ENCODE assay signal across 1 cellular context in the genomic region with DNA sequence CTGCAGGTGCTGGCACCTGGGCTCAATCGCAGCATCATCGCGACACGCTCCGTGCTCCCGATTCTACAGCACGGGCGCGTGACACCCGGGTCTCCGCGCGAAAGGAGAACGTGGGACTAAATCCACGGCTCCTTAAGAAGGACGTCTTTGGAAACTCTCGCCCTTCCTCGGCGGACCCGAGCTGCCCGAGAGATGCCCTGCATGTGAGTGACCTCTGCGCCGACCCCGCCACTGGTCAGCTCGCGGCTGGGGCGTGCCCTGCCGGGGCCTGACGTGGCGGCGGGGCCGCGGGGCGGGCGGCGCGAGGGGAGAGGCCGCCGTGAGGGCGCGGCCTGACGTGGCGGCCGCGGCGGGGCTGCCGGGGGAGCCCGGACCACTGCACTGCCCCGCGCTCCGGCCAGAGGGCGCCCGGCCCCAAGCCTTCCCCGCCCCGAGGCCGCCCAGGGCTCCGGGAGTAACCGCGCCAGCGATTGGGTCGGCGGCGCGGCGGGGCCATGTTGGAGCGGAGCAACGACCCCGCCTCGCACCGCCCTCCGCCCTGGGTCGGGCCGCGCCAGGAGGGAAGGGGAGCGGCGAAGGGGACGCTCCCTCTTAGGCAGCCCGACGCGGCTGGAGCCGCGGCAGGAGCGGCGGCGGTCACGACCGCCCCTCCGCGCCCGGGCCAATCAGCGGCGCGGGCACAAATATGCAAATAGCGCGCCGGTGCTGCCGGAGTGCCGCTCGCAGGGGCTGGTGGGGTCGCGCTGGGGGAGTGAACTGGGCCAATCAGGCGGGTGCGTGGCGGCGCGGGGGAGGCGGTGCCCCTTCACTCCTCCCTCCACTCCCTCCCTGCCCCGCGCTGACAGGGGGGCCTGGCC.
TF ChIP-seq lines count a peak whose summit lies in the region.

No MANE protein-coding gene starts in this region.

TF ChIP-seq in HepG2, 621 proteins besides CTCF, POLR2A, EP300 and RAD21 (continued from another document and continues in another):
- TF ChIP-seq ZBTB25 (CRISPR knock-in tag; IDR thresholded peaks at IDR 0.05) (no peak), SNAPC5 (CRISPR knock-in tag; IDR thresholded peaks at IDR 0.05; ENCODE audit: borderline replicate concordance) (peak; percentile 85; the same call in 1 of the 2 replicates), ZNF776 (CRISPR knock-in tag; IDR thresholded peaks at IDR 0.05) (peak; percentile 14; the same call in 1 of the 2 replicates), THAP9 (CRISPR knock-in tag; IDR thresholded peaks at IDR 0.05; ENCODE audit: borderline replicate concordance) (peak; percentile 54), ZNF614 (CRISPR knock-in tag; IDR thresholded peaks at IDR 0.05; ENCODE audit: borderline replicate concordance) (peak; percentile 40; the same call in 1 of the 2 replicates), SIN3B (IDR thresholded peaks at IDR 0.05; ENCODE audit: low read length) (no peak), ZNF883 (CRISPR knock-in tag; IDR thresholded peaks at IDR 0.05; ENCODE audit: not compliant biosample characterization) (peak; percentile 74), ZNF709 (CRISPR knock-in tag; IDR thresholded peaks at IDR 0.05) (peak; percentile 77; the same call in 1 of the 2 replicates), ZNF318 (CRISPR knock-in tag; IDR thresholded peaks at IDR 0.05) (peak; percentile 86; the same call in 1 of the 2 replicates), ZNF451 (CRISPR knock-in tag; IDR thresholded peaks at IDR 0.05) (peak; percentile 88), GTF3A (CRISPR knock-in tag; conservative IDR thresholded peaks at IDR 0.05) (peak; percentile 8; the same call in 1 of the 2 replicates), ZSCAN20 (CRISPR knock-in tag; IDR thresholded peaks at IDR 0.05; ENCODE audit: borderline replicate concordance) (no peak; the same call in 1 of the 2 replicates), ZNF800 (CRISPR knock-in tag; IDR thresholded peaks at IDR 0.05) (peak; percentile 78; the same call in 1 of the 2 replicates), NFYB (CRISPR knock-in tag; IDR thresholded peaks at IDR 0.05) (peak; percentile 91), ZNF558 (CRISPR knock-in tag; IDR thresholded peaks at IDR 0.05; ENCODE audit: borderline replicate concordance) (peak; percentile 89; the same call in 1 of the 2 replicates), JDP2 (CRISPR knock-in tag; IDR thresholded peaks at IDR 0.05; ENCODE audit: borderline replicate concordance) (peak; percentile 60; the same call in 1 of the 2 replicates), ZNF891 (CRISPR knock-in tag; IDR thresholded peaks at IDR 0.05) (peak; percentile 70; the same call in 1 of the 2 replicates), RAD51 (IDR thresholded peaks at IDR 0.05; ENCODE audit: borderline replicate concordance) (no peak), PAWR (CRISPR knock-in tag; IDR thresholded peaks at IDR 0.05; ENCODE audit: borderline replicate concordance) (0 out of 2 replicates have a peak, but pooled peaks have one; percentile 43), MXD4 (CRISPR knock-in tag; IDR thresholded peaks at IDR 0.05) (no peak; the same call in 1 of the 2 replicates), IRF2 (CRISPR knock-in tag; IDR thresholded peaks at IDR 0.05) (no peak), NR2F1 (CRISPR knock-in tag; IDR thresholded peaks at IDR 0.05) (peak; percentile 86 to 93), HNRNPL (IDR thresholded peaks at IDR 0.05; ENCODE audit: low read depth, low read length) (peak; percentile 75; the same call in 1 of the 2 replicates), SCMH1 (CRISPR knock-in tag; IDR thresholded peaks at IDR 0.05; ENCODE audit: borderline replicate concordance) (no peak), HES4 (CRISPR knock-in tag; IDR thresholded peaks at IDR 0.05; ENCODE audit: borderline replicate concordance) (peak; percentile 96), ZNF263 (CRISPR knock-in tag; IDR thresholded peaks at IDR 0.05) (peak; percentile 79), ZFP37 (CRISPR knock-in tag; IDR thresholded peaks at IDR 0.05; ENCODE audit: borderline replicate concordance) (0 out of 2 replicates have a peak, but pooled peaks have one; percentile 15), NFIB (CRISPR knock-in tag; IDR thresholded peaks at IDR 0.05; ENCODE audit: borderline replicate concordance) (0 out of 2 replicates have a peak, but pooled peaks have one; percentile 64), ZNF232 (CRISPR knock-in tag; IDR thresholded peaks at IDR 0.05; ENCODE audit: borderline replicate concordance) (0 out of 2 replicates have a peak, but pooled peaks have one; percentile 52), PITX1 (CRISPR knock-in tag; IDR thresholded peaks at IDR 0.05) (peak; percentile 46; the same call in 1 of the 2 replicates), ZNF512 (CRISPR knock-in tag; IDR thresholded peaks at IDR 0.05) (no peak), MIXL1 (CRISPR knock-in tag; IDR thresholded peaks at IDR 0.05) (0 out of 2 replicates have a peak, but pooled peaks have one; percentile 6), ZNF7 (CRISPR knock-in tag; IDR thresholded peaks at IDR 0.05) (no peak), PPARG (CRISPR knock-in tag; conservative IDR thresholded peaks at IDR 0.05) (no peak)
- TF ChIP-seq, protein P1, sequence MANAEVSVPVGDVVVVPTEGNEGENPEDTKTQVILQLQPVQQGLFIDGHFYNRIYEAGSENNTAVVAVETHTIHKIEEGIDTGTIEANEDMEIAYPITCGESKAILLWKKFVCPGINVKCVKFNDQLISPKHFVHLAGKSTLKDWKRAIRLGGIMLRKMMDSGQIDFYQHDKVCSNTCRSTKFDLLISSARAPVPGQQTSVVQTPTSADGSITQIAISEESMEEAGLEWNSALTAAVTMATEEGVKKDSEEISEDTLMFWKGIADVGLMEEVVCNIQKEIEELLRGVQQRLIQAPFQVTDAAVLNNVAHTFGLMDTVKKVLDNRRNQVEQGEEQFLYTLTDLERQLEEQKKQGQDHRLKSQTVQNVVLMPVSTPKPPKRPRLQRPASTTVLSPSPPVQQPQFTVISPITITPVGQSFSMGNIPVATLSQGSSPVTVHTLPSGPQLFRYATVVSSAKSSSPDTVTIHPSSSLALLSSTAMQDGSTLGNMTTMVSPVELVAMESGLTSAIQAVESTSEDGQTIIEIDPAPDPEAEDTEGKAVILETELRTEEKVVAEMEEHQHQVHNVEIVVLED (CRISPR knock-in tag; IDR thresholded peaks at IDR 0.05; ENCODE audit: borderline replicate concordance), result peak; percentile 76
